In genomic region chrX:124018031-124018430, GRCh38 we compare ENCODE assay signal across 12 cellular contexts. TPM values are rescaled to one million over a fixed set of nuclear protein-coding genes. Genes with fewer than 3 reads are reported as not detected.
A peak's percentile ranks its signal among the peaks of the same experiment; 100 is the strongest.
DNase-seq lines count a peak whose midpoint lies in the region; ATAC-seq, FAIRE-seq and TF ChIP-seq lines count a peak whose summit lies in the region.
"Had no signal": no experiment of that assay in that cellular context is flagged by ENCODE, and none has a peak within 500 bp of the region (broad histone marks: within the 10 kb centered on the region; RNA-seq: fewer than 3 reads in every experiment).

No MANE protein-coding gene starts in this region.

- intact Hi-C loops in kidney (cut with DNase I), result no loop called here

- peak; percentile 49 for FAIRE-seq in kidney (lab: Jason Lieb, UNC)

- no peak for TF ChIP-seq CTCF in kidney (IDR thresholded peaks at IDR 0.05; ENCODE audit: borderline replicate concordance, extremely low read depth, insufficient read depth)

- H4K20me1 ChIP-seq in GM23248 (ENCODE audit: insufficient read depth), result no peaks in the 10 kb centered on the region

- no peak overlapping the region for H3K4me2 ChIP-seq in GM23248 (ENCODE audit: unreplicated experiment)
- H3K4me2 ChIP-seq: PC-9 had no signal

- H3K36me3 ChIP-seq in CD4-positive, CD25-positive, alpha-beta regulatory T cell (ENCODE audit: control insufficient read depth, insufficient read depth, low read length), result peaks cover 3% of the 10 kb centered on the region
- H3K36me3 ChIP-seq in GM23248 (ENCODE audit: low read depth), result 0 out of 2 replicates have a peak, but pooled peaks cover 3% of the 10 kb centered on the region
- no peaks in the 10 kb centered on the region for H3K36me3 ChIP-seq in kidney (ENCODE audit: control insufficient read depth in 1 of 2, insufficient read depth in 2 of 2, low read length in 2 of 2)
- H3K36me3 ChIP-seq in H7 (replicated peaks; ENCODE audit: control insufficient read depth, insufficient read depth, low read length), result no peaks in the 10 kb centered on the region

- H3K4me3 ChIP-seq in CD4-positive, CD25-positive, alpha-beta regulatory T cell (ENCODE audit: low read depth, low read length), result no peak overlapping the region
- H3K4me3 ChIP-seq in GM23248 (no peak overlapping the region), kidney (ENCODE audit: low read length in 2 of 2) (no peak overlapping the region), H7 (ENCODE audit: insufficient read depth, low read depth, low read length) (no peak overlapping the region)
- H3K4me3 ChIP-seq: dorsolateral prefrontal cortex, PC-9 had no signal

- H3K9me3 ChIP-seq in CD4-positive, CD25-positive, alpha-beta regulatory T cell (ENCODE audit: control insufficient read depth in 2 of 2, low read length in 2 of 2), result no peaks in the 10 kb centered on the region
- H3K9me3 ChIP-seq in GM23248 (ENCODE audit: low read depth) (no peaks in the 10 kb centered on the region), kidney (ENCODE audit: control insufficient read depth in 1 of 2, low read length in 2 of 2) (no peaks in the 10 kb centered on the region)

- no peaks in the 10 kb centered on the region for H3K9me3 Mint-ChIP-seq in CD4-positive, CD25-positive, alpha-beta regulatory T cell
- no peaks in the 10 kb centered on the region for H3K9me3 Mint-ChIP-seq in activated T-cell treated with anti-CD3 and anti-CD28 coated beads, Interleukin-2, amount 50 U/mL, for 4 hours

- peaks cover 100% of the 10 kb centered on the region for H3K79me2 ChIP-seq in GM23248 (ENCODE audit: insufficient read depth)

- in situ Hi-C loops in GM23248 (cut with MboI), result no loop called here

- 10 to 17% methylated on average over 1 of the region's 1 CpG for WGBS in GM23248 (ENCODE audit: low coverage in 1 of 2, low lambda C conversion rate in 2 of 2, missing lambda C conversion rate in 2 of 2), 2 experiments

- H3F3A ChIP-seq in GM23248 (ENCODE audit: insufficient read depth), result no peaks in the 10 kb centered on the region

- no peak overlapping the region for H3K27ac ChIP-seq in CD4-positive, CD25-positive, alpha-beta regulatory T cell (ENCODE audit: insufficient read depth, low read length, poor library complexity, severe bottlenecking)
- H3K27ac ChIP-seq in GM23248, result no peak overlapping the region
- no peak overlapping the region for H3K27ac ChIP-seq in kidney (ENCODE audit: low read depth in 2 of 2, low read length in 2 of 2)
- H3K27ac ChIP-seq: dorsolateral prefrontal cortex, PC-9 had no signal

- no peaks in the 10 kb centered on the region for H3K27me3 ChIP-seq in CD4-positive, CD25-positive, alpha-beta regulatory T cell (ENCODE audit: control insufficient read depth, insufficient read depth, low read length)
- H3K27me3 ChIP-seq in GM23248 (replicated peaks; ENCODE audit: insufficient read depth) (no peaks in the 10 kb centered on the region), H7 (ENCODE audit: control insufficient read depth, insufficient read depth, low read length) (no peaks in the 10 kb centered on the region)

- no peak overlapping the region for H3K4me3 Mint-ChIP-seq in CD4-positive, CD25-positive, alpha-beta regulatory T cell
- no peak overlapping the region for H3K4me3 Mint-ChIP-seq in activated T-cell treated with anti-CD3 and anti-CD28 coated beads, Interleukin-2, amount 50 U/mL, for 4 hours

- peaks cover 13 to 57% (median 21%) of the 10 kb centered on the region in 4 donors for H3K4me1 Mint-ChIP-seq in CD4-positive, CD25-positive, alpha-beta regulatory T cell
- H3K4me1 Mint-ChIP-seq in activated T-cell treated with anti-CD3 and anti-CD28 coated beads, Interleukin-2, amount 50 U/mL, for 4 hours (ENCODE audit: low read depth), result peaks cover 38% of the 10 kb centered on the region

- no peak for ATAC-seq in CD4-positive, CD25-positive, alpha-beta regulatory T cell (ENCODE audit: low read depth in 2 of 2)
- ATAC-seq in SK-N-SH treated with all-trans-retinoic acid at 6 μM for 48 hours (0 out of 3 replicates have a peak, but pooled peaks have one; percentile 33), HG02623 (IDR thresholded peaks at IDR 0.05; ENCODE audit: unreplicated experiment) (no peak)
- no peak for ATAC-seq in activated T-cell treated with anti-CD3 and anti-CD28 coated beads, Interleukin-2, amount 50 U/mL, for 4 hours

- no peaks in the 10 kb centered on the region for H3K27me3 Mint-ChIP-seq in CD4-positive, CD25-positive, alpha-beta regulatory T cell
- H3K27me3 Mint-ChIP-seq in activated T-cell treated with anti-CD3 and anti-CD28 coated beads, Interleukin-2, amount 50 U/mL, for 4 hours (ENCODE audit: low read depth), result no peaks in the 10 kb centered on the region

- DNase-seq in CD4-positive, CD25-positive, alpha-beta regulatory T cell, result peak in 2 of 3 donors; percentile 14 to 17
- DNase-seq in GM23248 (peak; percentile 21), kidney (no peak), H7 (no peak)
- DNase-seq in activated T-cell treated with anti-CD3 and anti-CD28 coated beads, Interleukin-2, amount 50 U/mL, for 4 hours, result no peak
- DNase-seq: activated naive CD4-positive, alpha-beta T cell treated with anti-CD3 and anti-CD28 coated beads, Interleukin-2, amount 50 U/mL, for 16 hours; DMS79; dorsolateral prefrontal cortex; NCI-H2081; PC-9 had no signal

- H3K4me1 ChIP-seq in CD4-positive, CD25-positive, alpha-beta regulatory T cell (ENCODE audit: control insufficient read depth, insufficient read depth, low read length, poor library complexity, severe bottlenecking), result peaks cover 9% of the 10 kb centered on the region
- H3K4me1 ChIP-seq in GM23248 (ENCODE audit: insufficient read depth), result peaks cover 5% of the 10 kb centered on the region
- H3K4me1 ChIP-seq in kidney (ENCODE audit: control insufficient read depth in 1 of 2, insufficient read depth in 1 of 2, low read depth in 1 of 2, low read length in 2 of 2), result no peaks in the 10 kb centered on the region

- H2AFZ ChIP-seq in GM23248, result no peak overlapping the region
- H2AFZ ChIP-seq: PC-9 had no signal

- H3K27ac Mint-ChIP-seq in CD4-positive, CD25-positive, alpha-beta regulatory T cell, result peak overlapping the region in 2 of 3 donors; percentile 73 to 75

- H3K36me3 Mint-ChIP-seq in CD4-positive, CD25-positive, alpha-beta regulatory T cell, result no peaks in the 10 kb centered on the region
- H3K36me3 Mint-ChIP-seq in activated T-cell treated with anti-CD3 and anti-CD28 coated beads, Interleukin-2, amount 50 U/mL, for 4 hours (ENCODE audit: insufficient read depth), result no peaks in the 10 kb centered on the region

- no peak overlapping the region for H3K9ac ChIP-seq in GM23248
- H3K9ac ChIP-seq in kidney (ENCODE audit: low read length in 2 of 2), result no peak overlapping the region

- no peaks in the 10 kb centered on the region for H3K9me2 ChIP-seq in GM23248 (ENCODE audit: insufficient read depth)

TF ChIP-seq in SK-N-SH treated with all-trans-retinoic acid at 6 μM for 48 hours, 23 proteins besides CTCF, POLR2A, EP300 and RAD21:
- no peak for TF ChIP-seq ZC3H10 (CRISPR knock-in tag; IDR thresholded peaks at IDR 0.05)
- TF ChIP-seq GLIS3 (CRISPR knock-in tag; IDR thresholded peaks at IDR 0.05), result no peak
- no peak for TF ChIP-seq BACH2 (CRISPR knock-in tag; IDR thresholded peaks at IDR 0.05; ENCODE audit: borderline replicate concordance)
- no peak for TF ChIP-seq CSRNP3 (CRISPR knock-in tag; IDR thresholded peaks at IDR 0.05)
- TF ChIP-seq ZNF565 (CRISPR knock-in tag; conservative IDR thresholded peaks at IDR 0.05; ENCODE audit: low read depth), result no peak
- TF ChIP-seq SNAI2 (CRISPR knock-in tag; IDR thresholded peaks at IDR 0.05), result no peak
- no peak for TF ChIP-seq OSR1 (CRISPR knock-in tag; IDR thresholded peaks at IDR 0.05)
- no peak for TF ChIP-seq ZFP3 (CRISPR knock-in tag; IDR thresholded peaks at IDR 0.05)
- TF ChIP-seq ZNF70 (CRISPR knock-in tag; IDR thresholded peaks at IDR 0.05), result no peak

RNA-seq across cellular contexts. Expression of gene STAG2, which starts 56.5 kb away (rescaled TPM):
- 79.4 TPM for total RNA-seq in CD4-positive, CD25-positive, alpha-beta regulatory T cell
- 10 to 100 TPM; 43.1 to 51.3 (median 47.5) TPM for polyA plus RNA-seq in CD4-positive, CD25-positive, alpha-beta regulatory T cell
- 51.7 and 56.3 TPM in 2 replicates for total RNA-seq in GM23248 (2014; rRNA removed; shearing (Covaris generic))
- polyA plus RNA-seq in GM23248 (2016; fragmentation: Nextera tagmentation; extraction: Ambion mirVana), result 25.7 and 29.2 TPM in 2 replicates
- total RNA-seq in kidney, result 66.0 TPM
- 18.2 TPM for polyA plus RNA-seq in kidney (ENCODE audit: insufficient read depth, low read depth, low replicate concordance)
- total RNA-seq in H7 (2014; rRNA removed; shearing (Covaris generic)), result 123 and 185 TPM in 2 replicates
- 10 to 100 TPM; 73.2 to 81.4 (median 79.5) TPM for total RNA-seq in activated T-cell treated with anti-CD3 and anti-CD28 coated beads, Interleukin-2, amount 50 U/mL, for 4 hours

Comparison
In these comparisons a context has a peak if more than half of its experiments do, and no peak if none do; other contexts are left out.
1. DNase-seq: peak in CD4-positive, CD25-positive, alpha-beta regulatory T cell (2 of 3) and GM23248 (single experiment); none in kidney (single experiment), H7 (single experiment) and activated T-cell treated with anti-CD3 and anti-CD28 coated beads, Interleukin-2, amount 50 U/mL, for 4 hours (single experiment).